ENCODE assay signal across 22 cellular contexts in the genomic region with DNA sequence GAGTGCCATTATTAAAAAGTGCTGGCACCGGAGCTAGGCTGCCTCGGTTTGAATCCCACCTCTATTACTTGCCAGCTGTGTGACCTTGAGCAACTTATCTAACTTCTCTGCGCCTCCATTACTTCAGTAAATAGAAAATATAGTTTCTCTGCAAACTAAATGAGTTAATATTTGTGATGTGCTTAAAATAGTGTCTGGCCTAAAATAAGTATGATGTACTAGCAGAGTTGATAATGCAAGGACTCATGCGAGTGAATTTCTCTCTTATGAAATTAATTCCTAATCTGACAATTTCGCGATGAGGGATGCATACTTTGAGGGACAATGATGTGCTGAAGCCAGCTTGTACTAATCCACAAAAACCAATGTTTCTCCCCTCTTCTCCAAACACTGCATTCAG.
"Had no signal": no experiment of that assay in that cellular context is flagged by ENCODE, and none has a peak within 500 bp of the region (broad histone marks: within the 10 kb centered on the region; RNA-seq: fewer than 3 reads in every experiment).

No MANE protein-coding gene starts in this region.

- DNase-seq: naive B cell; naive thymus-derived CD8-positive, alpha-beta T cell; nephron progenitor cell; nucleus accumbens; pancreas; small intestine; stimulated activated CD4-positive, alpha-beta T cell treated with anti-CD3 and anti-CD28 coated beads, Interleukin-15, amount 100 ng/mL, for 24 hours; stimulated activated CD4-positive, alpha-beta T cell treated with anti-CD3 and anti-CD28 coated beads, Interleukin-2, amount 100 ng/mL, for 24 hours; stimulated activated CD4-positive, alpha-beta T cell treated with anti-CD3 and anti-CD28 coated beads, Interleukin-2, amount 100 ng/mL, for 48 hours; stimulated activated CD4-positive, alpha-beta T cell treated with anti-CD3 and anti-CD28 coated beads, Interleukin-4, amount 100 ng/mL, for 24 hours; stimulated activated naive B cell treated with anti-CD40 and anti-IgM and Interleukin-4, amounts not matched to agents 10 μg/mL and 1 μg/mL and 100 μg/mL, for 72 hours; stimulated activated naive CD4-positive, alpha-beta T cell treated with Interleukin-2 at 50 U/mL for 16 hours; stomach; tibial artery; transverse colon; upper lobe of right lung; uterus had no signal

- H3K4me1 ChIP-seq: pancreas, prostate gland, stomach, upper lobe of right lung, uterus had no signal

- H3K9me3 ChIP-seq: neutrophil, pancreas, prostate gland, stomach, tibial artery, transverse colon, upper lobe of right lung, uterus had no signal

- H3K27me3 ChIP-seq: neutrophil, stomach, tibial artery, transverse colon, upper lobe of right lung, uterus had no signal

- H3K36me3 ChIP-seq: neutrophil, pancreas, prostate gland, stomach, tibial artery, transverse colon, upper lobe of right lung, uterus had no signal

- ATAC-seq: naive thymus-derived CD8-positive, alpha-beta T cell; natural killer cell treated with Interleukin-12 subunit alpha and Interleukin-12 subunit beta and Interleukin-15 and Interleukin-18, amount 100 ng/mL, for 72 hours; pancreas; sciatic nerve; stimulated activated effector memory CD8-positive, alpha-beta T cell treated with anti-CD3 and anti-CD28 coated beads, Interleukin-12 subunit alpha, Interleukin-12 subunit beta, amount 100 ng/mL, for 72 hours; stimulated activated naive B cell treated with anti-CD40 and anti-IgM and Interleukin-4, amounts not matched to agents 10 μg/mL and 1 μg/mL and 100 μg/mL, for 72 hours; upper lobe of right lung had no signal

- H3K4me3 ChIP-seq: pancreas, prostate gland, stomach, tibial artery, transverse colon, upper lobe of right lung, uterus had no signal

- H3K27ac ChIP-seq: neutrophil, pancreas, prostate gland, stomach, tibial artery, transverse colon, upper lobe of right lung, uterus had no signal
